In the genomic region with DNA sequence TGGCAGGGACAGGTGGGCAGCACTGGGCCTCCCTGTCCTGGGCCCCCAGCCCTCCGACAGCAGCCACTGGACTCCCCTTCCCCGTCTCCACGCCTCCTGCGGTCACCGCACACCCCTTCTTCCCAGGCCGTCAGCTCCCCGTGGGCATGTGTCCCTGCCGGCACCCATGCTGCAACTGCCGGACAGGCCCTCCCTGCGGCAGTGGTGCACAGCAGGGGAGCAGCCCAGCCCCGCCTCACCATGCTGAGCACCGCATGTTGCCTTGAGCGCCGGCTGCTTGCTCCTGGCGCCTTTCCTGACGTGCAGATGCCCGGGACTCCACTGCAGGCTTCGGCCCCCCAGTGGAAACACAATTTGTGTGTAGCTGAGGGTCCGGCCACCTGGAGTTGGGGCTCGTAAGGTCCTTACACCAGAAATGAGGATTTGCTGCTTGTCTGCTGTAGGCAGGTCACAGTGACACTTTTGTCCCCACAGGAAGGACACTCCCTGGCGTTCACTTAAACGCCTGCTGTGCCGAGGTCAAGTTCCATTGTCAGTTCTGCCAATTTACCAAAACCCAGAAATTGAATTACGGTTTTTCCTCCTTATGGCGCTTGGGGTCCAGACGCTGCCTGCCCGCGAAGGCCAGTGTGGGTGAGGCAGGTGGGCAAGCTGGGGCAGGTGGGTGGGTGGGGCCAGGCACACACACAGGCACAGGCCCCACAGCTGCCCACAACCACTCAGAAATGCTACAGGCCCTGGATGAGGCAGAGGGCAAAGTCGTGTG, we compare ENCODE assay signal across 16 cellular contexts. TPM values are rescaled to one million over a fixed set of nuclear protein-coding genes. Genes with fewer than 3 reads are reported as not detected.
DNase-seq lines count a peak whose midpoint lies in the region; ATAC-seq and TF ChIP-seq lines count a peak whose summit lies in the region.
"Had no signal": no experiment of that assay in that cellular context is flagged by ENCODE, and none has a peak within 500 bp of the region (broad histone marks: within the 10 kb centered on the region; RNA-seq: fewer than 3 reads in every experiment).

No MANE protein-coding gene starts in this region.

- no peak for DNase-seq in Right ventricle myocardium superior
- DNase-seq in Right ventricle myocardium inferior (ENCODE audit: missing footprints): no peak
- no peak for DNase-seq in RWPE1 (ENCODE audit: low spot score)
- DNase-seq in dorsolateral prefrontal cortex: no peak
- no peak for DNase-seq in head of caudate nucleus
- no peak for DNase-seq in activated CD4-positive, alpha-beta T cell treated with anti-CD3 and anti-CD28 coated beads for 4 hours
- DNase-seq: CD4-positive, alpha-beta memory T cell; DND-41; GF-D8; Kasumi-1; NCI-H1105 treated with DMSO at 0.1 percent for 48 hours; NCI-H2029; NCI-H526 treated with DMSO at 0.1 percent for 48 hours; NK-92 treated with Interleukin-12 subunit alpha and Interleukin-12 subunit beta, amount 100 ng/mL, for 24 hours had no signal

- ATAC-seq in Right ventricle myocardium superior (ENCODE audit: poor library complexity): peak; percentile 11
- no peak for ATAC-seq in Right ventricle myocardium inferior

- H3K27me3 ChIP-seq in dorsolateral prefrontal cortex: no peaks in the 10 kb centered on the region

- TF ChIP-seq CTCF in HEK293 (tag by site-specific recombination; IDR thresholded peaks at IDR 0.05): no peak
- TF ChIP-seq CTCF in RWPE1 (conservative IDR thresholded peaks at IDR 0.05; ENCODE audit: low read depth): no peak
- TF ChIP-seq CTCF in dorsolateral prefrontal cortex (IDR thresholded peaks at IDR 0.05 in 54 of 56, conservative IDR thresholded peaks at IDR 0.05 in 2 of 56; ENCODE audit: low read depth in 1 of 56, partially characterized antibody in 56 of 56): no peak

- no peaks in the 10 kb centered on the region for H3K9me3 ChIP-seq in HEK293 (ENCODE audit: control insufficient read depth, insufficient read depth, low read depth, low read length)

- no peak overlapping the region for H3K4me3 ChIP-seq in HEK293 (ENCODE audit: low read depth, low read length)
- H3K4me3 ChIP-seq in dorsolateral prefrontal cortex: no peak overlapping the region

- intact Hi-C loops in Right ventricle myocardium superior (cut with DNase I) (no loop called here), Right ventricle myocardium inferior (cut with DNase I) (no loop called here), dorsolateral prefrontal cortex (cut with DNase I) (no loop called here), head of caudate nucleus (cut with DNase I) (no loop called here)

- POLR2A ChIA-PET in HEK293 (lab: Yijun Ruan, JAX) (no interaction called here), RWPE1 (lab: Yijun Ruan, JAX; ENCODE audit: low non-redundant PET) (no interaction called here)

- CTCF ChIA-PET in HEK293 (lab: Yijun Ruan, JAX) (interaction anchor here (0.7 kb wide), 1 partner anchor 20 kb away, joined by 3 read pairs; no protein-coding TSS in a partner anchor), RWPE1 (lab: Yijun Ruan, JAX) (no interaction called here)

- H3K36me3 ChIP-seq in HEK293 (ENCODE audit: control insufficient read depth in 2 of 2, insufficient read depth in 1 of 2, low read length in 2 of 2): peaks cover 0 to 58% of the 10 kb centered on the region in 2 experiments; a peak in 2 of 3 replicates

- H3K27ac ChIP-seq in HEK293 (ENCODE audit: extremely low read depth, low read depth, low read length) (no peak overlapping the region), RWPE1 (0 out of 2 replicates have a peak overlapping the region, but pooled peaks have one; percentile 2), dorsolateral prefrontal cortex (peak overlapping the region in 4 of 59 donors; percentile 2 to 46 (median 36))

- no peaks in the 10 kb centered on the region for H3K4me1 ChIP-seq in HEK293 (ENCODE audit: control insufficient read depth, insufficient read depth, low read length)

TF ChIP-seq in HEK293, 187 proteins besides CTCF, POLR2A, EP300 and RAD21:
- peak; percentile 96 for TF ChIP-seq ZIC2 (tag by site-specific recombination; IDR thresholded peaks at IDR 0.05)
- TF ChIP-seq, protein P1, sequence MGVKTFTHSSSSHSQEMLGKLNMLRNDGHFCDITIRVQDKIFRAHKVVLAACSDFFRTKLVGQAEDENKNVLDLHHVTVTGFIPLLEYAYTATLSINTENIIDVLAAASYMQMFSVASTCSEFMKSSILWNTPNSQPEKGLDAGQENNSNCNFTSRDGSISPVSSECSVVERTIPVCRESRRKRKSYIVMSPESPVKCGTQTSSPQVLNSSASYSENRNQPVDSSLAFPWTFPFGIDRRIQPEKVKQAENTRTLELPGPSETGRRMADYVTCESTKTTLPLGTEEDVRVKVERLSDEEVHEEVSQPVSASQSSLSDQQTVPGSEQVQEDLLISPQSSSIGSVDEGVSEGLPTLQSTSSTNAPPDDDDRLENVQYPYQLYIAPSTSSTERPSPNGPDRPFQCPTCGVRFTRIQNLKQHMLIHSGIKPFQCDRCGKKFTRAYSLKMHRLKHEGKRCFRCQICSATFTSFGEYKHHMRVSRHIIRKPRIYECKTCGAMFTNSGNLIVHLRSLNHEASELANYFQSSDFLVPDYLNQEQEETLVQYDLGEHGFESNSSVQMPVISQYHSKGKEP (tag by site-specific recombination; IDR thresholded peaks at IDR 0.05): no peak

RNA-seq across cellular contexts. Expression of gene MMP17, which starts 28.2 kb away (rescaled TPM):
- total RNA-seq in Right ventricle myocardium superior: 1.3 TPM
- total RNA-seq in Right ventricle myocardium inferior: 0.73 TPM
- total RNA-seq in dorsolateral prefrontal cortex: 100 to 1,000 TPM in 2 of 120 experiments, 10 to 100 TPM in 118; 25.5 to 119 (median 63.2) TPM
- total RNA-seq: OCI-LY7 had no signal

Comparison
In these comparisons a context has a peak if more than half of its experiments do, and no peak if none do; other contexts are left out.
1. RNA of gene MMP17, which starts 28.2 kb away (total RNA-seq): 25.5 to 119 TPM in dorsolateral prefrontal cortex; 1.3 TPM in Right ventricle myocardium superior (single experiment) and 0.73 TPM in Right ventricle myocardium inferior (single experiment); every median in the first group is over 10 times any median in the second.